In genomic region chr3:159857840-159858239, GRCh38 we compare ENCODE assay signal across 1 cellular context.
TF ChIP-seq lines count a peak whose summit lies in the region.

No MANE protein-coding gene starts in this region.

TF ChIP-seq in IMR-90, 13 proteins besides CTCF, POLR2A, EP300 and RAD21:
- TF ChIP-seq CEBPB (IDR thresholded peaks at IDR 0.05; ENCODE audit: low read depth, low read length) (no peak), RCOR1 (IDR thresholded peaks at IDR 0.05; ENCODE audit: insufficient replicate concordance, low read length) (no peak), ELK1 (IDR thresholded peaks at IDR 0.05; ENCODE audit: borderline replicate concordance, low read depth, low read length) (no peak), CHD1 (IDR thresholded peaks at IDR 0.05; ENCODE audit: low read depth, low read length) (no peak), SMC3 (IDR thresholded peaks at IDR 0.05; ENCODE audit: low read depth, low read length) (no peak), NFE2L2 (IDR thresholded peaks at IDR 0.05; ENCODE audit: low read depth, low read length) (no peak), MAFK (IDR thresholded peaks at IDR 0.05; ENCODE audit: low read depth, low read length) (no peak)
TF ChIP-seq in IMR-90: peak in this region for 0.
